20 cellular contexts compared by ENCODE assay signal in genomic region chr13:59299584-59299983, GRCh38.
"Had no signal": no experiment of that assay in that cellular context is flagged by ENCODE, and none has a peak within 500 bp of the region (broad histone marks: within the 10 kb centered on the region; RNA-seq: fewer than 3 reads in every experiment).

No MANE protein-coding gene starts in this region.

- H3K27ac ChIP-seq: gastrocnemius medialis, left ventricle myocardium inferior, pancreas, stomach, thoracic aorta, transverse colon had no signal

- H3K27me3 Mint-ChIP-seq: progenitor cell of endocrine pancreas had no signal

- H3K36me3 Mint-ChIP-seq: naive B cell had no signal

- H3K27me3 ChIP-seq: gastrocnemius medialis, pancreas, stomach, transverse colon had no signal

- H3K4me1 ChIP-seq: gastrocnemius medialis, left ventricle myocardium inferior, stomach, transverse colon had no signal

- H3K9me3 ChIP-seq: gastrocnemius medialis, pancreas, thoracic aorta, transverse colon had no signal

- H3K4me3 ChIP-seq: gastrocnemius medialis, left ventricle myocardium inferior, lung, pancreas, stomach, thoracic aorta, transverse colon had no signal

- H3K36me3 ChIP-seq: gastrocnemius medialis, left ventricle myocardium inferior, pancreas, stomach, thoracic aorta, transverse colon had no signal

- H3K4me1 Mint-ChIP-seq: naive B cell had no signal

- DNase-seq: effector memory CD4-positive, alpha-beta T cell; gastrocnemius medialis; kidney; left cardiac atrium; left ventricle myocardium inferior; mesenchymal stem cell; midbrain; naive B cell; occipital lobe; pancreas; small intestine; stimulated activated CD4-positive, alpha-beta T cell treated with anti-CD3 and anti-CD28 coated beads, Interleukin-12 subunit alpha, Interleukin-12 subunit beta, amount 100 ng/mL, for 4 hours; stimulated activated naive CD4-positive, alpha-beta T cell; stomach; substantia nigra; transverse colon had no signal

- H3K4me3 Mint-ChIP-seq: naive B cell, nephron had no signal

- H3K27ac Mint-ChIP-seq: naive B cell, progenitor cell of endocrine pancreas had no signal
